34 cellular contexts compared by ENCODE assay signal in the genomic region with DNA sequence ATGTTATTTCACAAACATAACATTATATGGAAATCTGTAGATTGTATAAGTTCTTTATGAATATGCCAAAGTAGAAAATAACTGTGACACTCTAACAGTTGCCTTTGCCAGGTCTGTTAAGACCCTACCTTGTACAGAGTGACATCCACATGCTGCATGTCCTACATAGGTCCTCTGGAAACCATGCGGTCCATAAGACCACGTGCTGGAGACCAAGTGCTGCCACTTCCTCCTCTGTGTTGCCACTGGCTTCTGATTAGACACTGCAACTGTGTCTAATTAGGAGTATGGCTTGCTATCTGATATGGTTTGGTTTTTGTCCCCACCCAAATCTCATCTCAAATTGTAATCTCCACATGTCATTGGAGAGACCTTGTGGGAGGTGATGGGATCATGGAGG.
"Had no signal": no experiment of that assay in that cellular context is flagged by ENCODE, and none has a peak within 500 bp of the region (broad histone marks: within the 10 kb centered on the region; RNA-seq: fewer than 3 reads in every experiment).

No MANE protein-coding gene starts in this region.

- H3K27me3 ChIP-seq: adrenal gland, ascending aorta, body of pancreas, brain microvascular endothelial cell, breast epithelium, cardiac muscle cell had no signal

- H3K36me3 ChIP-seq: adrenal gland, ascending aorta, brain microvascular endothelial cell, breast epithelium, cardiac muscle cell had no signal

- H3K4me3 ChIP-seq: adrenal gland, ascending aorta, body of pancreas, breast epithelium, cardiac muscle cell had no signal

- ATAC-seq: activated naive CD4-positive, alpha-beta T cell treated with anti-CD3 and anti-CD28 coated beads, Interleukin-2, amount 50 U/mL, for 72 hours; activated naive CD8-positive, alpha-beta T cell treated with anti-CD3 and anti-CD28 coated beads, Interleukin-2, amount 50 U/mL, for 24 hours; activated T-cell treated with anti-CD3 and anti-CD28 coated beads, Interleukin-2, amount 50 U/mL, for 4 hours; activated T-cell treated with anti-CD3 and anti-CD28 coated beads, Interleukin-2, amount 50 U/mL, for 72 hours; activated T-helper 17 cell treated with anti-CD3 and anti-CD28 coated beads, Interleukin-2, amount 50 U/mL, for 72 hours; body of pancreas had no signal

- DNase-seq: activated effector memory CD4-positive, alpha-beta T cell treated with anti-CD3 and anti-CD28 coated beads, Interleukin-2, amount 50 U/mL, for 16 hours; activated effector memory CD4-positive, alpha-beta T cell treated with Interleukin-2 at 50 U/mL for 16 hours; activated gamma-delta T cell; activated gamma-delta T cell treated with Interleukin-2 at 50 U/mL for 16 hours; activated naive CD4-positive, alpha-beta T cell; activated naive CD4-positive, alpha-beta T cell treated with anti-CD3 and anti-CD28 coated beads for 36 hours; activated naive CD4-positive, alpha-beta T cell treated with anti-CD3 and anti-CD28 coated beads, Interleukin-2, amount 10 ng/mL, durations not matched to agents 7 days and 5 days; activated naive CD4-positive, alpha-beta T cell treated with anti-CD3 and anti-CD28 coated beads, Interleukin-2, amount 50 U/mL, for 16 hours; activated naive CD4-positive, alpha-beta T cell treated with Interleukin-2 at 50 U/mL for 16 hours; activated naive CD8-positive, alpha-beta T cell treated with anti-CD3 and anti-CD28 coated beads for 36 hours; activated naive CD8-positive, alpha-beta T cell treated with anti-CD3 and anti-CD28 coated beads, Interleukin-2, amount 10 ng/mL, durations not matched to agents 7 days and 5 days; activated naive CD8-positive, alpha-beta T cell treated with anti-CD3 and anti-CD28 coated beads, Interleukin-2, amount 50 U/mL, for 24 hours; activated T-cell treated with anti-CD3 and anti-CD28 coated beads, Interleukin-2, amount 50 U/mL, for 1 hour; activated T-cell treated with anti-CD3 and anti-CD28 coated beads, Interleukin-2, amount 50 U/mL, for 24 hours; activated T-cell treated with anti-CD3 and anti-CD28 coated beads, Interleukin-2, amount 50 U/mL, for 4 hours; activated T-cell treated with anti-CD3 and anti-CD28 coated beads, Interleukin-2, amount 50 U/mL, for 48 hours; activated T-cell treated with anti-CD3 and anti-CD28 coated beads, Interleukin-2, amount 50 U/mL, for 72 hours; adrenal gland; amniotic stem cell; amygdala; anterior cingulate cortex; aorta; body of pancreas; brain microvascular endothelial cell; caudate nucleus; central memory CD4-positive, alpha-beta T cell; cerebellar nuclear complex had no signal

- H3K27ac ChIP-seq: adrenal gland, ascending aorta, body of pancreas, brain microvascular endothelial cell, breast epithelium, cardiac muscle cell had no signal

- FAIRE-seq: astrocyte, bronchial epithelial cell had no signal

- H3K4me1 ChIP-seq: adrenal gland, ascending aorta, body of pancreas, breast epithelium had no signal

- H3K9me3 ChIP-seq: adrenal gland, ascending aorta, body of pancreas, breast epithelium had no signal
